Comparison of ENCODE assay signal across 20 cellular contexts in the genomic region with DNA sequence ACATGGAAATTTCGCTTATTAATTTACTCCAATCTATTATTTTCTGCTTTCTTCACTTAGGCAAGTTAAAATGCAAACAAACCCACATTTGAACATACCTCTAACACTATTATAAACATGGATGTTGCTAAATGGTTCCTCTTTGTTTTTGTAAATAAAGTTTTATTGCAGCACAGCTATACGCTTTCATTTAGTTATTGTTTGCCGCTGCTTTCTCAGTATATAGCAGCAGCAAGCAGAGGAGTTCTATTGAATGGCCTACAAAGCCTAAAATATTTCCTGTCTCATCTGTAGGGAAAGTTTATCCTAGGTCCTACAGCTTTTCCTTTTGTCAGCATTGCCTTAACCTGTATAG. TPM values are rescaled to one million over a fixed set of nuclear protein-coding genes. Genes with fewer than 3 reads are reported as not detected.
A peak's percentile ranks its signal among the peaks of the same experiment; 100 is the strongest.
DNase-seq lines count a peak whose midpoint lies in the region; ATAC-seq and TF ChIP-seq lines count a peak whose summit lies in the region.
"Had no signal": no experiment of that assay in that cellular context is flagged by ENCODE, and none has a peak within 500 bp of the region (broad histone marks: within the 10 kb centered on the region; RNA-seq: fewer than 3 reads in every experiment).

No MANE protein-coding gene starts in this region.

- H3K9ac ChIP-seq in SK-N-MC (ENCODE audit: insufficient read length), result no peak overlapping the region

- peaks cover 94% of the 10 kb centered on the region for H3K36me3 ChIP-seq in SK-N-MC (ENCODE audit: insufficient read depth, low read length)

- ATAC-seq in natural killer cell, result no peak
- no peak for ATAC-seq in natural killer cell treated with Interleukin-12 subunit alpha and Interleukin-12 subunit beta and Interleukin-15 and Interleukin-18, amount 100 ng/mL, for 72 hours
- no peak for ATAC-seq in GM19395 (IDR thresholded peaks at IDR 0.05; ENCODE audit: unreplicated experiment)
- no peak for ATAC-seq in activated CD4-positive, CD25-positive, alpha-beta regulatory T cell treated with anti-CD3 and anti-CD28 coated beads, Interleukin-2, amount 50 U/mL, for 24 hours
- ATAC-seq in GM18520 (IDR thresholded peaks at IDR 0.05; ENCODE audit: unreplicated experiment), result no peak
- ATAC-seq: esophagus mucosa, left ventricle myocardium superior had no signal

- TF ChIP-seq CTCF in natural killer cell (IDR thresholded peaks at IDR 0.05), result no peak

- H3K27ac ChIP-seq in SK-N-MC (peak overlapping the region; percentile 49; the same call in 1 of the 2 replicates), epithelial cell of prostate (peak overlapping the region; percentile 0)

- H3K27ac Mint-ChIP-seq in natural killer cell, result peak overlapping the region; percentile 78 to 84
- no peak overlapping the region for H3K27ac Mint-ChIP-seq in natural killer cell treated with Interleukin-12 subunit alpha and Interleukin-12 subunit beta and Interleukin-15 and Interleukin-18, amount 100 ng/mL, for 72 hours

- no peaks in the 10 kb centered on the region for H3K27me3 Mint-ChIP-seq in natural killer cell (ENCODE audit: low read depth in 2 of 2)
- no peaks in the 10 kb centered on the region for H3K27me3 Mint-ChIP-seq in natural killer cell treated with Interleukin-12 subunit alpha and Interleukin-12 subunit beta and Interleukin-15 and Interleukin-18, amount 100 ng/mL, for 72 hours
- H3K27me3 Mint-ChIP-seq: activated CD4-positive, alpha-beta T cell treated with anti-CD3 and anti-CD28 coated beads, Interleukin-2, amount 10 ng/mL, durations not matched to agents 7 days and 5 days had no signal

- intact Hi-C loops in natural killer cell (cut with micrococcal nuclease), result no loop called here

- DNase-seq in natural killer cell (no peak), SK-N-MC (ENCODE audit: low read depth, low spot score) (no peak), epithelial cell of prostate (ENCODE audit: low read depth, low spot score) (no peak)
- no peak for DNase-seq in natural killer cell treated with Interleukin-12 subunit alpha and Interleukin-12 subunit beta and Interleukin-15 and Interleukin-18, amount 100 ng/mL, for 72 hours (ENCODE audit: low spot score)
- DNase-seq: activated CD4-positive, alpha-beta T cell treated with anti-CD3 and anti-CD28 coated beads, Interleukin-2, amount 10 ng/mL, durations not matched to agents 7 days and 5 days; DMS53; effector CD4-positive, alpha-beta T cell; GF-D8; hippocampal formation; left ventricle myocardium superior; NCI-H1930; NCI-H2227 treated with DMSO at 0.1 percent for 48 hours; NCI-H774; stimulated activated CD4-positive, alpha-beta T cell treated with anti-CD3 and anti-CD28 coated beads, Interleukin-4, amount 100 ng/mL, for 1 hour; stimulated activated naive CD4-positive, alpha-beta T cell treated with Interleukin-2 at 50 U/mL for 16 hours; thyroid gland had no signal

- peaks cover 54 to 62% of the 10 kb centered on the region in 2 donors for H3K4me1 Mint-ChIP-seq in natural killer cell
- peaks cover 36 to 50% of the 10 kb centered on the region in 2 donors for H3K4me1 Mint-ChIP-seq in natural killer cell treated with Interleukin-12 subunit alpha and Interleukin-12 subunit beta and Interleukin-15 and Interleukin-18, amount 100 ng/mL, for 72 hours (ENCODE audit: low read depth in 2 of 2)

- no peaks in the 10 kb centered on the region for H3K9me3 ChIP-seq in SK-N-MC (ENCODE audit: low read depth, low read length)
- H3K9me3 ChIP-seq: thyroid gland had no signal

- H3K4me3 Mint-ChIP-seq in natural killer cell, result no peak overlapping the region
- H3K4me3 Mint-ChIP-seq in natural killer cell treated with Interleukin-12 subunit alpha and Interleukin-12 subunit beta and Interleukin-15 and Interleukin-18, amount 100 ng/mL, for 72 hours, result no peak overlapping the region

- H3K4me3 ChIP-seq in SK-N-MC, result no peak overlapping the region
- H3K4me3 ChIP-seq: thyroid gland had no signal

- H3K36me3 Mint-ChIP-seq in natural killer cell, result peaks cover 4% of the 10 kb centered on the region
- H3K36me3 Mint-ChIP-seq in natural killer cell treated with Interleukin-12 subunit alpha and Interleukin-12 subunit beta and Interleukin-15 and Interleukin-18, amount 100 ng/mL, for 72 hours, result peaks cover 20% of the 10 kb centered on the region

- no peaks in the 10 kb centered on the region for H3K9me3 Mint-ChIP-seq in natural killer cell
- H3K9me3 Mint-ChIP-seq in natural killer cell treated with Interleukin-12 subunit alpha and Interleukin-12 subunit beta and Interleukin-15 and Interleukin-18, amount 100 ng/mL, for 72 hours, result no peaks in the 10 kb centered on the region
- H3K9me3 Mint-ChIP-seq: activated CD4-positive, alpha-beta T cell treated with anti-CD3 and anti-CD28 coated beads, Interleukin-2, amount 10 ng/mL, durations not matched to agents 7 days and 5 days had no signal

RNA-seq across cellular contexts. Expression of a gene that starts 7.9 kb away (rescaled TPM):
- 100 to 1,000 TPM; 418 to 449 (median 441) TPM for total RNA-seq in natural killer cell
- 100 to 1,000 TPM; 177 to 180 TPM for total RNA-seq in natural killer cell treated with Interleukin-12 subunit alpha and Interleukin-12 subunit beta and Interleukin-15 and Interleukin-18, amount 100 ng/mL, for 72 hours

Comparison
In these comparisons a context has a peak if more than half of its experiments do, and no peak if none do; other contexts are left out.
1. H3K27ac Mint-ChIP-seq: peak in natural killer cell (2 of 2); none in natural killer cell treated with Interleukin-12 subunit alpha and Interleukin-12 subunit beta and Interleukin-15 and Interleukin-18, amount 100 ng/mL, for 72 hours (0 of 2).